14 cellular contexts compared by ENCODE assay signal in genomic region chr9:134944351-134944802, GRCh38. TPM values are rescaled to one million over a fixed set of nuclear protein-coding genes. Genes with fewer than 3 reads are reported as not detected.
DNase-seq lines count a peak whose midpoint lies in the region; ATAC-seq and TF ChIP-seq lines count a peak whose summit lies in the region.
"Had no signal": no experiment of that assay in that cellular context is flagged by ENCODE, and none has a peak within 500 bp of the region (broad histone marks: within the 10 kb centered on the region; RNA-seq: fewer than 3 reads in every experiment).

No MANE protein-coding gene starts in this region.

- H3K9me2 ChIP-seq in GM23248 (ENCODE audit: insufficient read depth): no peaks in the 10 kb centered on the region

- CTCF ChIA-PET in RWPE1 (lab: Yijun Ruan, JAX): no interaction called here

- no peak overlapping the region for H3K9ac ChIP-seq in GM23248

- peak; percentile 29 for DNase-seq in GM23248
- DNase-seq in RWPE1 (ENCODE audit: low spot score): peak; percentile 31
- peak; percentile 43 for DNase-seq in left cardiac atrium
- DNase-seq in posterior vena cava (ENCODE audit: low spot score): peak; percentile 72
- no peak for DNase-seq in pons (ENCODE audit: low spot score)
- no peak for DNase-seq in stimulated activated naive B cell treated with anti-CD40 and anti-IgM and Interleukin-4, amounts not matched to agents 10 μg/mL and 1 μg/mL and 100 μg/mL, for 72 hours
- no peak for DNase-seq in NCI-H2196 treated with DMSO at 0.1 percent for 48 hours (lab: John Stamatoyannopoulos, UW; ENCODE audit: unreplicated experiment)
- DNase-seq: dermis blood vessel endothelial cell, foreskin melanocyte, naive B cell, NCI-H1417 treated with DMSO at 0.1 percent for 48 hours had no signal

- no peaks in the 10 kb centered on the region for H3K9me3 Mint-ChIP-seq in stimulated activated naive B cell treated with anti-CD40 and anti-IgM and Interleukin-4, amounts not matched to agents 10 μg/mL and 1 μg/mL and 100 μg/mL, for 72 hours
- H3K9me3 Mint-ChIP-seq: naive B cell had no signal

- no peak overlapping the region for H3K4me2 ChIP-seq in GM23248 (ENCODE audit: unreplicated experiment)

- H3K27ac Mint-ChIP-seq in stimulated activated naive B cell treated with anti-CD40 and anti-IgM and Interleukin-4, amounts not matched to agents 10 μg/mL and 1 μg/mL and 100 μg/mL, for 72 hours: no peak overlapping the region

- H3K4me3 Mint-ChIP-seq in stimulated activated naive B cell treated with anti-CD40 and anti-IgM and Interleukin-4, amounts not matched to agents 10 μg/mL and 1 μg/mL and 100 μg/mL, for 72 hours: no peak overlapping the region
- H3K4me3 Mint-ChIP-seq: naive B cell had no signal

- no peak overlapping the region for H3K27ac ChIP-seq in GM23248
- no peak overlapping the region for H3K27ac ChIP-seq in RWPE1
- H3K27ac ChIP-seq: suprapubic skin had no signal

- WGBS in GM23248 (ENCODE audit: low coverage in 1 of 2, low lambda C conversion rate in 2 of 2, missing lambda C conversion rate in 2 of 2), 2 experiments: 1 to 3% methylated on average over 14 of the region's 14 CpGs

- H3K9me3 ChIP-seq in GM23248 (ENCODE audit: low read depth): no peaks in the 10 kb centered on the region
- H3K9me3 ChIP-seq: suprapubic skin had no signal

- no peaks in the 10 kb centered on the region for H3F3A ChIP-seq in GM23248 (ENCODE audit: insufficient read depth)

- no peaks in the 10 kb centered on the region for H3K79me2 ChIP-seq in GM23248 (ENCODE audit: insufficient read depth)

- peaks cover 0 to 6% of the 10 kb centered on the region in 2 donors for H3K4me1 Mint-ChIP-seq in stimulated activated naive B cell treated with anti-CD40 and anti-IgM and Interleukin-4, amounts not matched to agents 10 μg/mL and 1 μg/mL and 100 μg/mL, for 72 hours

- ATAC-seq in left cardiac atrium (peak in 1 of 2 donors; percentile 60), GM21529 (IDR thresholded peaks at IDR 0.05; ENCODE audit: unreplicated experiment) (no peak)
- no peak for ATAC-seq in stimulated activated naive B cell treated with anti-CD40 and anti-IgM and Interleukin-4, amounts not matched to agents 10 μg/mL and 1 μg/mL and 100 μg/mL, for 72 hours (replicated peaks)

- no peak for TF ChIP-seq CTCF in RWPE1 (conservative IDR thresholded peaks at IDR 0.05; ENCODE audit: low read depth)

- intact Hi-C loops in left cardiac atrium (cut with DNase I) (no loop called here), posterior vena cava (cut with DNase I) (no loop called here)

- POLR2A ChIA-PET in RWPE1 (lab: Yijun Ruan, JAX; ENCODE audit: low non-redundant PET): no interaction called here

- no peaks in the 10 kb centered on the region for H4K20me1 ChIP-seq in GM23248 (ENCODE audit: insufficient read depth)

- H2AFZ ChIP-seq in GM23248: no peak overlapping the region

- H3K36me3 Mint-ChIP-seq in stimulated activated naive B cell treated with anti-CD40 and anti-IgM and Interleukin-4, amounts not matched to agents 10 μg/mL and 1 μg/mL and 100 μg/mL, for 72 hours: no peaks in the 10 kb centered on the region
- H3K36me3 Mint-ChIP-seq: naive B cell had no signal

- H3K27me3 ChIP-seq in GM23248 (replicated peaks; ENCODE audit: insufficient read depth): peaks cover 32% of the 10 kb centered on the region

- no peaks in the 10 kb centered on the region for H3K36me3 ChIP-seq in GM23248 (ENCODE audit: low read depth)
- H3K36me3 ChIP-seq: suprapubic skin had no signal

- H3K27me3 Mint-ChIP-seq in stimulated activated naive B cell treated with anti-CD40 and anti-IgM and Interleukin-4, amounts not matched to agents 10 μg/mL and 1 μg/mL and 100 μg/mL, for 72 hours: peaks cover 11 to 25% of the 10 kb centered on the region in 2 donors

- no peak overlapping the region for H3K4me3 ChIP-seq in GM23248
- H3K4me3 ChIP-seq: suprapubic skin had no signal

- in situ Hi-C loops in GM23248 (cut with MboI): no loop called here

- H3K4me1 ChIP-seq in GM23248 (ENCODE audit: insufficient read depth): no peaks in the 10 kb centered on the region

RNA-seq across cellular contexts. Expression of gene FCN1, which starts 26.7 kb away (rescaled TPM):
- total RNA-seq in GM23248 (2014; rRNA removed; shearing (Covaris generic)): not detected in 2 replicates
- not detected in 2 replicates for polyA plus RNA-seq in GM23248 (2016; fragmentation: Nextera tagmentation; extraction: Ambion mirVana)
- total RNA-seq in left cardiac atrium (10 to 100 TPM in 1 of 2 donors, 1 to 10 TPM in 1; 5.7 to 12.0 TPM), posterior vena cava (10 to 100 TPM in 1 of 2 donors, 1 to 10 TPM in 1; 7.1 to 16.5 TPM)
- total RNA-seq: dermis blood vessel endothelial cell had no signal
- polyA plus RNA-seq: keratinocyte had no signal

Comparison
In these comparisons a context has a peak if more than half of its experiments do, and no peak if none do; other contexts are left out.
1. DNase-seq: peak in GM23248 (single experiment), RWPE1 (single experiment), left cardiac atrium (single experiment) and posterior vena cava (single experiment); none in pons (single experiment), stimulated activated naive B cell treated with anti-CD40 and anti-IgM and Interleukin-4, amounts not matched to agents 10 μg/mL and 1 μg/mL and 100 μg/mL, for 72 hours (single experiment) and NCI-H2196 treated with DMSO at 0.1 percent for 48 hours (single experiment).